9 cellular contexts compared by ENCODE assay signal in genomic region chr6:43229803-43230239, GRCh38. TPM values are rescaled to one million over a fixed set of nuclear protein-coding genes. Genes with fewer than 3 reads are reported as not detected.
DNase-seq lines count a peak whose midpoint lies in the region; ATAC-seq, FAIRE-seq and TF ChIP-seq lines count a peak whose summit lies in the region.
"Had no signal": no experiment of that assay in that cellular context is flagged by ENCODE, and none has a peak within 500 bp of the region (broad histone marks: within the 10 kb centered on the region; RNA-seq: fewer than 3 reads in every experiment).

No MANE protein-coding gene starts in this region.

- H3K4me1 Mint-ChIP-seq in H9: peaks cover 9 to 11% of the 10 kb centered on the region in 2 experiments

- peak overlapping the region; percentile 32 for H3K4me2 ChIP-seq in H9 (ENCODE audit: insufficient read depth, insufficient read length, low read length)

- no peak overlapping the region for H3K18ac ChIP-seq in H9 (ENCODE audit: insufficient read length, low read depth, low read length)

- no peak overlapping the region for H3K27ac Mint-ChIP-seq in H9

- no peak overlapping the region for H3T11ph ChIP-seq in H9 (ENCODE audit: low read length)

- H3K27ac ChIP-seq in H9 (ENCODE audit: insufficient read length, low read depth, low read length) (no peak overlapping the region), gastroesophageal sphincter (peak overlapping the region in 3 of 4 donors; percentile 76 to 79 (median 79)), skeletal muscle tissue (ENCODE audit: low read depth, low read length) (no peak overlapping the region)

- peak overlapping the region in 1 of 2 donors; percentile 77 for H3K4me3 ChIP-seq in gastroesophageal sphincter
- peak overlapping the region; percentile 62 to 81 (median 73) for H3K4me3 ChIP-seq in skeletal muscle tissue (ENCODE audit: low read length in 3 of 3)

- no peak overlapping the region for H3K14ac ChIP-seq in H9 (ENCODE audit: insufficient read depth, low read length)

- H3K9me3 ChIP-seq in H9 (ENCODE audit: control insufficient read depth, low read depth, low read length): no peaks in the 10 kb centered on the region
- H3K9me3 ChIP-seq in gastroesophageal sphincter: no peaks in the 10 kb centered on the region
- H3K9me3 ChIP-seq in skeletal muscle tissue (ENCODE audit: control insufficient read depth in 3 of 3, low read length in 3 of 3): no peaks in the 10 kb centered on the region

- H3K27me3 Mint-ChIP-seq in H9 (ENCODE audit: low read depth): peaks cover 36% of the 10 kb centered on the region

- H3K27me3 ChIP-seq in H9 (ENCODE audit: insufficient read depth, low read length) (peaks cover 6% of the 10 kb centered on the region; the same call in 1 of the 2 replicates), gastroesophageal sphincter (no peaks in the 10 kb centered on the region), skeletal muscle tissue (ENCODE audit: control insufficient read depth in 3 of 3, insufficient read depth in 3 of 3, low read length in 3 of 3) (peaks cover 0 to 5% (median 0%) of the 10 kb centered on the region in 3 donors)

- H3K56ac ChIP-seq in H9 (ENCODE audit: insufficient read length, low read depth, low read length): no peak overlapping the region

- DNase-seq in H9 (no peak), frontal cortex (ENCODE audit: low spot score in 2 of 2) (no peak), nucleus accumbens (lab: John Stamatoyannopoulos, UW) (no peak), NCI-H1092 (lab: John Stamatoyannopoulos, UW) (no peak)

- no peak overlapping the region for H3K23ac ChIP-seq in H9 (ENCODE audit: insufficient read length, low read depth, low read length)

- ATAC-seq in SK-N-SH treated with all-trans-retinoic acid at 6 μM for 48 hours (peak; percentile 4; the same call in 1 of the 3 replicates), gastroesophageal sphincter (no peak), GM18907 (IDR thresholded peaks at IDR 0.05; ENCODE audit: unreplicated experiment) (no peak)

- peaks cover 0 to 12% of the 10 kb centered on the region in 2 donors for H3K36me3 ChIP-seq in gastroesophageal sphincter
- H3K36me3 ChIP-seq in skeletal muscle tissue (ENCODE audit: control insufficient read depth in 3 of 3, insufficient read depth in 3 of 3, low read length in 3 of 3): peaks cover 4 to 9% (median 7%) of the 10 kb centered on the region in 3 donors

- no peak overlapping the region for H2BK15ac ChIP-seq in H9 (ENCODE audit: low read depth, low read length)

- H3K36me3 Mint-ChIP-seq in H9 (ENCODE audit: insufficient read depth in 1 of 3, low read depth in 3 of 3): peaks cover 5 to 17% (median 15%) of the 10 kb centered on the region in 3 experiments; a peak in 6 of 7 replicates

- H3K4ac ChIP-seq in H9 (ENCODE audit: low read depth, low read length): no peak overlapping the region

- no peaks in the 10 kb centered on the region for H3K9me3 Mint-ChIP-seq in H9

- TF ChIP-seq EP300 in gastroesophageal sphincter (IDR thresholded peaks at IDR 0.05): no peak

- H2AK5ac ChIP-seq in H9 (ENCODE audit: insufficient read length, low read length): no peak overlapping the region

- no peak overlapping the region for H2BK12ac ChIP-seq in H9 (ENCODE audit: insufficient read length, low read depth, low read length)

- peak overlapping the region; percentile 61 to 76 for H3K4me3 Mint-ChIP-seq in H9

- H3K79me2 ChIP-seq in H9 (ENCODE audit: insufficient read depth, low read length): no peaks in the 10 kb centered on the region

- H3K23me2 ChIP-seq in H9 (ENCODE audit: insufficient read length, low read depth, low read length, poor library complexity, severe bottlenecking): no peaks in the 10 kb centered on the region

- no peak overlapping the region for H2BK20ac ChIP-seq in H9 (ENCODE audit: low read depth, low read length, poor library complexity, severe bottlenecking)

- WGBS in H9 (ENCODE audit: extremely low coverage, insufficient read length, low lambda C conversion rate): no CpG with 5 or more reads among the region's 11 CpGs
- 75 to 77% methylated on average over 4 to 8 of the region's 11 CpGs for WGBS in gastroesophageal sphincter (ENCODE audit: low coverage in 1 of 2), 2 donors

- H3K9ac ChIP-seq in H9 (ENCODE audit: extremely low read depth, insufficient read length, low read length) (no peak overlapping the region), skeletal muscle tissue (ENCODE audit: low read depth in 1 of 3, low read length in 3 of 3) (peak overlapping the region in 1 of 3 donors; percentile 82)

- H2AFZ ChIP-seq in H9 (ENCODE audit: low read length): no peak overlapping the region

- H2BK120ac ChIP-seq in H9 (ENCODE audit: low read depth, low read length, poor library complexity, severe bottlenecking): no peak overlapping the region

- FAIRE-seq in frontal cortex (lab: Jason Lieb, UNC): no peak
- FAIRE-seq: colon had no signal

- no peak for TF ChIP-seq POLR2A in gastroesophageal sphincter (IDR thresholded peaks at IDR 0.05)

- H4K20me1 ChIP-seq in H9 (ENCODE audit: control insufficient read depth, insufficient read depth, insufficient read length): no peaks in the 10 kb centered on the region

- no peaks in the 10 kb centered on the region for H3K79me1 ChIP-seq in H9 (ENCODE audit: insufficient read depth, low read depth, low read length, poor library complexity, severe bottlenecking)

- no peak overlapping the region for H4K91ac ChIP-seq in H9 (ENCODE audit: insufficient read length, low read depth, low read length)

- H3K4me1 ChIP-seq in H9 (ENCODE audit: insufficient read depth, low read length) (0 out of 2 replicates have a peak, but pooled peaks cover 3% of the 10 kb centered on the region), gastroesophageal sphincter (peaks cover 0 to 23% (median 6%) of the 10 kb centered on the region in 3 donors), skeletal muscle tissue (ENCODE audit: control insufficient read depth in 3 of 3, insufficient read depth in 3 of 3, low read length in 3 of 3) (peaks cover 4 to 11% (median 5%) of the 10 kb centered on the region in 3 donors)

- TF ChIP-seq CTCF in H9 (conservative IDR thresholded peaks at IDR 0.05) (no peak), gastroesophageal sphincter (IDR thresholded peaks at IDR 0.05) (no peak)

- no peak overlapping the region for H4K5ac ChIP-seq in H9 (ENCODE audit: insufficient read length, low read depth, low read length)

- no peak overlapping the region for H2BK5ac ChIP-seq in H9 (ENCODE audit: insufficient read length, low read length)

- no peak overlapping the region for H4K8ac ChIP-seq in H9 (replicated peaks; ENCODE audit: insufficient read length, low read depth, low read length)

TF ChIP-seq in SK-N-SH treated with all-trans-retinoic acid at 6 μM for 48 hours, 23 proteins besides CTCF, POLR2A, EP300 and RAD21 (continues in another document):
- TF ChIP-seq BACH2 (CRISPR knock-in tag; IDR thresholded peaks at IDR 0.05; ENCODE audit: borderline replicate concordance) (no peak), ZNF565 (CRISPR knock-in tag; conservative IDR thresholded peaks at IDR 0.05; ENCODE audit: low read depth) (no peak), ZNF8 (CRISPR knock-in tag; IDR thresholded peaks at IDR 0.05) (no peak), PATZ1 (CRISPR knock-in tag; IDR thresholded peaks at IDR 0.05; ENCODE audit: borderline replicate concordance) (no peak), ZNF70 (CRISPR knock-in tag; IDR thresholded peaks at IDR 0.05) (no peak), CSDC2 (CRISPR knock-in tag; IDR thresholded peaks at IDR 0.05) (no peak), ZFP30 (CRISPR knock-in tag; IDR thresholded peaks at IDR 0.05) (no peak), ESRRG (CRISPR knock-in tag; IDR thresholded peaks at IDR 0.05) (no peak), ZFP3 (CRISPR knock-in tag; IDR thresholded peaks at IDR 0.05) (no peak), TOX (CRISPR knock-in tag; IDR thresholded peaks at IDR 0.05; ENCODE audit: borderline replicate concordance) (no peak), POU6F1 (CRISPR knock-in tag; IDR thresholded peaks at IDR 0.05; ENCODE audit: borderline replicate concordance, low read depth) (no peak), ZC3H10 (CRISPR knock-in tag; IDR thresholded peaks at IDR 0.05) (no peak)

RNA-seq across cellular contexts. Expression of gene DNPH1, which starts 0.5 kb away (rescaled TPM):
- total RNA-seq in H9 (2021) (47.0 and 56.2 TPM in 2 replicates), gastroesophageal sphincter (10 to 100 TPM; 66.5 to 95.0 (median 86.6) TPM), skeletal muscle tissue (31.3 TPM), frontal cortex (13.9 TPM)

RNA-seq across cellular contexts. Expression of gene TTBK1, which starts 13.5 kb away (rescaled TPM):
- total RNA-seq in H9 (2021): 1.3 and 1.6 TPM in 2 replicates
- under 1 TPM in 2 of 4 donors, not detected in 2; 0.08 to 0.20 TPM for total RNA-seq in gastroesophageal sphincter
- not detected for total RNA-seq in skeletal muscle tissue
- total RNA-seq in frontal cortex: 9.8 TPM

RNA-seq across cellular contexts. Expression of gene CUL9, which starts 47.8 kb away (rescaled TPM):
- total RNA-seq in H9 (2021) (15.2 and 15.5 TPM in 2 replicates), gastroesophageal sphincter (10 to 100 TPM; 23.2 to 36.6 (median 24.2) TPM), skeletal muscle tissue (11.0 TPM), frontal cortex (22.0 TPM)

RNA-seq across cellular contexts. Expression of gene SRF, which starts 58.8 kb away (rescaled TPM):
- total RNA-seq in H9 (2021): 57.5 and 59.7 TPM in 2 replicates
- 100 to 1,000 TPM in 3 of 4 donors, 10 to 100 TPM in 1; 92.6 to 192 (median 117) TPM for total RNA-seq in gastroesophageal sphincter
- total RNA-seq in skeletal muscle tissue: 21.4 TPM
- 9.8 TPM for total RNA-seq in frontal cortex

Comparison
In these comparisons a context has a peak if more than half of its experiments do, and no peak if none do; other contexts are left out.
1. H3K27ac ChIP-seq: peak in gastroesophageal sphincter (3 of 4); none in H9 (single experiment) and skeletal muscle tissue (single experiment).